8 cellular contexts compared by ENCODE assay signal in genomic region chr1:104648269-104648691, GRCh38.
DNase-seq lines count a peak whose midpoint lies in the region; ATAC-seq and TF ChIP-seq lines count a peak whose summit lies in the region.

No MANE protein-coding gene starts in this region.

- no peak overlapping the region for H3K4me3 ChIP-seq in epithelial cell of proximal tubule (ENCODE audit: low read depth, low read length)

- peak; percentile 79 for ATAC-seq in HG03342 (IDR thresholded peaks at IDR 0.05; ENCODE audit: unreplicated experiment)

- peak; percentile 58 for TF ChIP-seq CTCF in epithelial cell of proximal tubule (conservative IDR thresholded peaks at IDR 0.05; ENCODE audit: low read depth, low read length)

- DNase-seq in DMS 273 (lab: John Stamatoyannopoulos, UW; ENCODE audit: unreplicated experiment) = peak; percentile 53
- DNase-seq in DMS 273 treated with DMSO at 0.1 percent for 48 hours (lab: John Stamatoyannopoulos, UW) = no peak
- peak; percentile 57 for DNase-seq in NCI-H526 treated with DMSO at 0.1 percent for 48 hours (lab: John Stamatoyannopoulos, UW)
- no peak for DNase-seq in epithelial cell of proximal tubule (ENCODE audit: low read depth)
- no peak for DNase-seq in activated T-cell treated with anti-CD3 and anti-CD28 coated beads, Interleukin-2, amount 50 U/mL, for 1 hour
- DNase-seq in activated CD4-positive, alpha-beta T cell treated with anti-CD3 and anti-CD28 coated beads for 4 hours = no peak
- no peak for DNase-seq in activated CD8-positive, alpha-beta memory T cell treated with anti-CD3 and anti-CD28 coated beads for 24 hours

Comparison
In these comparisons a context has a peak if more than half of its experiments do, and no peak if none do; other contexts are left out.
1. DNase-seq: peak in DMS 273 (single experiment) and NCI-H526 treated with DMSO at 0.1 percent for 48 hours (single experiment); none in DMS 273 treated with DMSO at 0.1 percent for 48 hours (single experiment), epithelial cell of proximal tubule (single experiment), activated T-cell treated with anti-CD3 and anti-CD28 coated beads, Interleukin-2, amount 50 U/mL, for 1 hour (single experiment), activated CD4-positive, alpha-beta T cell treated with anti-CD3 and anti-CD28 coated beads for 4 hours (0 of 2) and activated CD8-positive, alpha-beta memory T cell treated with anti-CD3 and anti-CD28 coated beads for 24 hours (single experiment).